24 cellular contexts compared by ENCODE assay signal in the genomic region with DNA sequence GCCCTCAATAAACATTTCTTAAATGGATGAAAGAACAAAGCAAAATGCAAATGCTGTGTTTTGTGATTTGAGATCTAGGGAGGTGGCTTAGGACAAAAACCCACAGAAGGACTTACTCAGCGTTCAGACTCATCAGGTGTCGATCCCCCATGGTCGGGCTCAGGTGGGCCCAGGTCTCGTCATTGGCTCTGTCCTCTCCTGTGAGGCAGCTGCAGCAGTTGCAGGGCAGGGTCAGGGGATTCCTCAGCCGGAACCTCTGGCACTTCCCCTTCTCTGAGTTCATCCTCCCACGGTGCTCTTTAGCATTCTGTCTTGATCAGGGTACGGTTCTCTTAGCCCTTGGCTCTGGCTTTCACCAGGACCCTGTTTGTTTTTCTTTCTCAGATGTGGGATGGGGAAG. TPM values are rescaled to one million over a fixed set of nuclear protein-coding genes. Genes with fewer than 3 reads are reported as not detected.
DNase-seq lines count a peak whose midpoint lies in the region; ATAC-seq and TF ChIP-seq lines count a peak whose summit lies in the region.
"Had no signal": no experiment of that assay in that cellular context is flagged by ENCODE, and none has a peak within 500 bp of the region (broad histone marks: within the 10 kb centered on the region; RNA-seq: fewer than 3 reads in every experiment).

No MANE protein-coding gene starts in this region.

- H3K9me3 Mint-ChIP-seq in activated B cell treated with CpG ODN at 0.5 μM for 24 hours = no peaks in the 10 kb centered on the region
- H3K9me3 Mint-ChIP-seq in naive B cell = peaks cover 0 to 3% (median 0%) of the 10 kb centered on the region in 7 donors
- H3K9me3 Mint-ChIP-seq: activated CD4-positive, alpha-beta T cell treated with anti-CD3 and anti-CD28 coated beads, Interleukin-2, amount 10 ng/mL, durations not matched to agents 24 days and 14 days; activated T-cell treated with anti-CD3 and anti-CD28 coated beads, Interleukin-2, amount 50 U/mL, for 24 hours; naive thymus-derived CD8-positive, alpha-beta T cell; stimulated activated naive CD8-positive, alpha-beta T cell treated with anti-CD3 and anti-CD28 coated beads, Interleukin-15, amount 100 ng/mL, for 72 hours; T-helper 2 cell treated with Interferon-gamma antibody and Interleukin-4, amounts not matched to agents 5 μg/mL and 100 μg/mL, for 36 hours had no signal

- POLR2A ChIA-PET in activated B cell treated with CpG ODN at 0.5 μM for 24 hours (lab: Charles Lee) = no interaction called here

- ATAC-seq in activated B cell treated with CpG ODN at 0.5 μM for 24 hours (ENCODE audit: low read depth) (peak; percentile 18), naive B cell (ENCODE audit: low read depth in 2 of 2) (peak; percentile 84 to 85), GM18867 (IDR thresholded peaks at IDR 0.05; ENCODE audit: unreplicated experiment) (no peak), GM21723 (IDR thresholded peaks at IDR 0.05; ENCODE audit: unreplicated experiment) (no peak)
- ATAC-seq: HepG2; naive thymus-derived CD8-positive, alpha-beta T cell; stimulated activated naive CD8-positive, alpha-beta T cell treated with anti-CD3 and anti-CD28 coated beads, Interleukin-15, amount 100 ng/mL, for 72 hours had no signal

- H3K27ac Mint-ChIP-seq in activated B cell treated with CpG ODN at 0.5 μM for 24 hours (no peak overlapping the region), naive B cell (peak overlapping the region in 3 of 6 donors; percentile 13 to 64 (median 16))
- H3K27ac Mint-ChIP-seq: activated CD4-positive, alpha-beta T cell treated with anti-CD3 and anti-CD28 coated beads, Interleukin-2, amount 10 ng/mL, durations not matched to agents 24 days and 14 days; activated T-cell treated with anti-CD3 and anti-CD28 coated beads, Interleukin-2, amount 50 U/mL, for 24 hours; stimulated activated naive CD8-positive, alpha-beta T cell treated with anti-CD3 and anti-CD28 coated beads, Interleukin-15, amount 100 ng/mL, for 72 hours; T-helper 2 cell treated with Interferon-gamma antibody and Interleukin-4, amounts not matched to agents 5 μg/mL and 100 μg/mL, for 36 hours had no signal

- no peak for TF ChIP-seq CTCF in GM20000 (IDR thresholded peaks at IDR 0.05; ENCODE audit: extremely low read depth, missing control alignments)
- TF ChIP-seq CTCF in activated B cell treated with CpG ODN at 0.5 μM for 24 hours (IDR thresholded peaks at IDR 0.05) = no peak

- H3K36me3 Mint-ChIP-seq in activated B cell treated with CpG ODN at 0.5 μM for 24 hours (ENCODE audit: low read depth) (no peaks in the 10 kb centered on the region), naive B cell (no peaks in the 10 kb centered on the region)
- H3K36me3 Mint-ChIP-seq: CD14-positive monocyte; naive thymus-derived CD8-positive, alpha-beta T cell had no signal

- H3K27me3 Mint-ChIP-seq in activated B cell treated with CpG ODN at 0.5 μM for 24 hours = no peaks in the 10 kb centered on the region
- H3K27me3 Mint-ChIP-seq in naive B cell = peaks cover 0 to 9% (median 0%) of the 10 kb centered on the region in 3 donors
- H3K27me3 Mint-ChIP-seq: activated CD4-positive, alpha-beta T cell treated with anti-CD3 and anti-CD28 coated beads, Interleukin-2, amount 10 ng/mL, durations not matched to agents 24 days and 14 days; activated T-cell treated with anti-CD3 and anti-CD28 coated beads, Interleukin-2, amount 50 U/mL, for 24 hours; naive thymus-derived CD8-positive, alpha-beta T cell; stimulated activated naive CD8-positive, alpha-beta T cell treated with anti-CD3 and anti-CD28 coated beads, Interleukin-15, amount 100 ng/mL, for 72 hours had no signal

- CTCF ChIA-PET in activated B cell treated with CpG ODN at 0.5 μM for 24 hours (lab: Charles Lee) = no interaction called here

- H3K4me3 Mint-ChIP-seq in activated B cell treated with CpG ODN at 0.5 μM for 24 hours (no peak overlapping the region), naive B cell (no peak overlapping the region)
- H3K4me3 Mint-ChIP-seq: activated CD4-positive, alpha-beta T cell treated with anti-CD3 and anti-CD28 coated beads, Interleukin-2, amount 10 ng/mL, durations not matched to agents 24 days and 14 days; activated T-cell treated with anti-CD3 and anti-CD28 coated beads, Interleukin-2, amount 50 U/mL, for 24 hours; CD14-positive monocyte; naive thymus-derived CD8-positive, alpha-beta T cell; stimulated activated naive CD8-positive, alpha-beta T cell treated with anti-CD3 and anti-CD28 coated beads, Interleukin-15, amount 100 ng/mL, for 72 hours; T-helper 2 cell treated with Interferon-gamma antibody and Interleukin-4, amounts not matched to agents 5 μg/mL and 100 μg/mL, for 36 hours had no signal

- DNase-seq in CD1c-positive myeloid dendritic cell (ENCODE audit: extremely low spot score) (peak; percentile 29), GM20000 (ENCODE audit: low spot score) (peak; percentile 69), activated B cell treated with CpG ODN at 0.5 μM for 24 hours (no peak), naive B cell (peak; percentile 31)
- DNase-seq in activated CD4-positive, alpha-beta T cell treated with anti-CD3 and anti-CD28 coated beads for 48 hours = no peak
- DNase-seq: activated CD4-positive, alpha-beta T cell treated with anti-CD3 and anti-CD28 coated beads, Interleukin-2, amount 10 ng/mL, durations not matched to agents 24 days and 14 days; activated T-cell treated with anti-CD3 and anti-CD28 coated beads, Interleukin-2, amount 50 U/mL, for 24 hours; Calu3; cerebellar nuclear complex; hypothalamus; midbrain; NCI-H1105 treated with DMSO at 0.1 percent for 48 hours; NCI-H2029; NCI-H2227 treated with DMSO at 0.1 percent for 48 hours; occipital lobe; stimulated activated naive CD8-positive, alpha-beta T cell treated with anti-CD3 and anti-CD28 coated beads, Interleukin-15, amount 100 ng/mL, for 72 hours; transverse colon had no signal

- H3K4me1 Mint-ChIP-seq in activated B cell treated with CpG ODN at 0.5 μM for 24 hours (peaks cover 8% of the 10 kb centered on the region), naive B cell (peaks cover 9 to 19% (median 13%) of the 10 kb centered on the region in 3 donors)
- H3K4me1 Mint-ChIP-seq: activated CD4-positive, alpha-beta T cell treated with anti-CD3 and anti-CD28 coated beads, Interleukin-2, amount 10 ng/mL, durations not matched to agents 24 days and 14 days; CD14-positive monocyte; stimulated activated naive CD8-positive, alpha-beta T cell treated with anti-CD3 and anti-CD28 coated beads, Interleukin-15, amount 100 ng/mL, for 72 hours had no signal

- intact Hi-C loops in activated B cell treated with CpG ODN at 0.5 μM for 24 hours (cut with micrococcal nuclease) = no loop called here

RNA-seq across cellular contexts. Expression of gene ACR, which starts 14.0 kb away (rescaled TPM):
- total RNA-seq in activated B cell treated with CpG ODN at 0.5 μM for 24 hours = not detected in 2 replicates
- polyA plus RNA-seq in naive B cell (ENCODE audit: low read depth in 6 of 6) = not detected
- total RNA-seq: activated CD4-positive, alpha-beta T cell treated with anti-CD3 and anti-CD28 coated beads, Interleukin-2, amount 10 ng/mL, durations not matched to agents 24 days and 14 days; Calu3; HepG2; naive thymus-derived CD8-positive, alpha-beta T cell; occipital lobe; transverse colon had no signal
- polyA plus RNA-seq: CD14-positive monocyte; H1; naive thymus-derived CD8-positive, alpha-beta T cell had no signal

RNA-seq across cellular contexts. Expression of gene SHANK3, which starts 51.4 kb away (rescaled TPM):
- not detected in 2 replicates for total RNA-seq in activated B cell treated with CpG ODN at 0.5 μM for 24 hours
- not detected for polyA plus RNA-seq in naive B cell (ENCODE audit: low read depth in 6 of 6)
- polyA plus RNA-seq: CD14-positive monocyte; naive thymus-derived CD8-positive, alpha-beta T cell had no signal

RNA-seq across cellular contexts. Expression of gene RABL2B, which starts 59.4 kb away (rescaled TPM):
- total RNA-seq in activated B cell treated with CpG ODN at 0.5 μM for 24 hours = 57.6 and 62.5 TPM in 2 replicates
- polyA plus RNA-seq in naive B cell (ENCODE audit: low read depth in 6 of 6) = 10 to 100 TPM; 22.2 to 30.9 (median 26.8) TPM

Comparison
In these comparisons a context has a peak if more than half of its experiments do, and no peak if none do; other contexts are left out.
1. DNase-seq: peak in CD1c-positive myeloid dendritic cell (single experiment), GM20000 (single experiment) and naive B cell (single experiment); none in activated B cell treated with CpG ODN at 0.5 μM for 24 hours (single experiment) and activated CD4-positive, alpha-beta T cell treated with anti-CD3 and anti-CD28 coated beads for 48 hours (single experiment).
2. ATAC-seq: peak in activated B cell treated with CpG ODN at 0.5 μM for 24 hours (single experiment) and naive B cell (2 of 2); none in GM18867 (single experiment) and GM21723 (single experiment).